In the genomic region with DNA sequence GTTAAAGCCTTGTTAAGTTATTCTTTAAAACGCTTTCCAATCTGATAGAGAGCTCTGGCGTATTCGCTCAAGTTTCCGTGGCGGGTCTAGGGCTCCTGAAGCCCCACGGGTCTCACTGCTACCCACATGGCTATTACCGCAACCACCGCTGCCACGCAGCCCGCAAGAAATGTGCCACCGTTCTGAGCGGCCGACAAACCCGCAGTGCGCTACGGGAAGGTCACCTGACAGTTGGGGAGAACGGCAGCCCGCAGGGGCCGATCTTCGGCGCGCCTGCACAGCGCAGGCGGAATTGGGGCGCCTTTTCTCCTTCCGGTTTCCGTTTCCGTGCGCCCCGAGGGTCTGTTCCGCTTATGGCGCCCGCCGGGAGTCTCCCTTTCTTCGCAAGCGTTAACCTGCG, we compare ENCODE assay signal across 1 cellular context.
A peak's percentile ranks its signal among the peaks of the same experiment; 100 is the strongest.
TF ChIP-seq lines count a peak whose summit lies in the region.

No MANE protein-coding gene starts in this region.

TF ChIP-seq in SK-N-SH, 30 proteins besides CTCF, POLR2A, EP300 and RAD21 (continued from another document):
- TF ChIP-seq REST (IDR thresholded peaks at IDR 0.05; ENCODE audit: low read depth, low read length) (no peak), RFX5 (IDR thresholded peaks at IDR 0.05; ENCODE audit: low read length) (no peak), JUND (IDR thresholded peaks at IDR 0.05) (no peak), SIN3A (IDR thresholded peaks at IDR 0.05; ENCODE audit: borderline replicate concordance, low read depth, low read length) (no peak), FOXM1 (IDR thresholded peaks at IDR 0.05; ENCODE audit: low read depth) (no peak), POLR2AphosphoS5 (IDR thresholded peaks at IDR 0.05; ENCODE audit: low read depth, low read length) (no peak), FOXJ3 (CRISPR knock-in tag; IDR thresholded peaks at IDR 0.05) (no peak), EZH2phosphoT487 (IDR thresholded peaks at IDR 0.05; ENCODE audit: borderline replicate concordance, low read depth) (no peak), YY1 (IDR thresholded peaks at IDR 0.05; ENCODE audit: low read depth) (peak; percentile 55; the same call in 1 of the 2 replicates)
- TF ChIP-seq, protein P1, sequence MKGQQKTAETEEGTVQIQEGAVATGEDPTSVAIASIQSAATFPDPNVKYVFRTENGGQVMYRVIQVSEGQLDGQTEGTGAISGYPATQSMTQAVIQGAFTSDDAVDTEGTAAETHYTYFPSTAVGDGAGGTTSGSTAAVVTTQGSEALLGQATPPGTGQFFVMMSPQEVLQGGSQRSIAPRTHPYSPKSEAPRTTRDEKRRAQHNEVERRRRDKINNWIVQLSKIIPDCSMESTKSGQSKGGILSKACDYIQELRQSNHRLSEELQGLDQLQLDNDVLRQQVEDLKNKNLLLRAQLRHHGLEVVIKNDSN (IDR thresholded peaks at IDR 0.05; ENCODE audit: borderline replicate concordance, low read depth) = peak; percentile 90
